Comparison of ENCODE assay signal across 22 cellular contexts in the genomic region with DNA sequence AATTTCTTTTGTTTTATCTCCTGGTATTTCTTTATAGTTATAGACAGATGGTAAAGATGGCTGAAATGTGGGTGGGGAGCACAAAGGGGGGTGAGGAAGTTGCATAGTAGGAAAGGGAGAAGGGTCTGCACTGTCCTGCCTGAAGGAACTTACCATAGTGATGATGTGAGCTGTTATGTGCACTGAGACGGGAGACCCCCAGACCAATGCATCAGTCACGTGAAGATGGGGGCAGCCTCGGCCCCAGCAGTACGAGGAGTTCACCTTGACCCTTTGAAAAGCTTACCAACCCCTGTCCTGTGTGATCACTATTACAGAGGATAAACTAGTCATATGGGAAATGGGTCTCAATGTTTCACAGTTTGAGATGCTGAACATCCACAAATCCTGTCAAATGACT.
"Had no signal": no experiment of that assay in that cellular context is flagged by ENCODE, and none has a peak within 500 bp of the region (broad histone marks: within the 10 kb centered on the region; RNA-seq: fewer than 3 reads in every experiment).

No MANE protein-coding gene starts in this region.

- H3K4me3 Mint-ChIP-seq: activated CD4-positive, alpha-beta memory T cell treated with anti-CD3 and anti-CD28 coated beads for 36 hours; activated CD4-positive, alpha-beta T cell treated with anti-CD3 and anti-CD28 coated beads for 36 hours; activated CD4-positive, alpha-beta T cell treated with anti-CD3 and anti-CD28 coated beads, Interleukin-2, amount 10 ng/mL, durations not matched to agents 24 days and 14 days; activated CD8-positive, alpha-beta memory T cell treated with anti-CD3 and anti-CD28 coated beads, Interleukin-2, amount 10 ng/mL, durations not matched to agents 7 days and 5 days; activated CD8-positive, alpha-beta T cell treated with anti-CD3 and anti-CD28 coated beads, Interleukin-2, amount 10 ng/mL, durations not matched to agents 7 days and 5 days; activated naive CD4-positive, alpha-beta T cell treated with anti-CD3 and anti-CD28 coated beads for 36 hours; activated naive CD4-positive, alpha-beta T cell treated with anti-CD3 and anti-CD28 coated beads, Interleukin-2, amount 50 U/mL, for 24 hours; activated naive CD8-positive, alpha-beta T cell treated with anti-CD3 and anti-CD28 coated beads for 36 hours; activated naive CD8-positive, alpha-beta T cell treated with anti-CD3 and anti-CD28 coated beads, Interleukin-2, amount 50 U/mL, for 24 hours; activated T-helper 1 cell treated with anti-CD3 and anti-CD28 coated beads, Interleukin-12 subunit alpha, Interleukin-12 subunit beta, Interleukin-2, Interleukin-4 antibody, amounts not matched to agents 30 ng/mL and 10 ng/mL and 1 ng/mL, durations not matched to agents 14 hours and 24 hours and 36 hours; central memory CD8-positive, alpha-beta T cell; dendritic cell treated with granulocyte-macrophage colony-stimulating factor and Interleukin-4, amounts not matched to agents 40 ng/mL and 50 ng/mL, for 4 days; endodermal cell had no signal

- ATAC-seq: activated CD8-positive, alpha-beta memory T cell treated with anti-CD3 and anti-CD28 coated beads, Interleukin-2, amount 10 ng/mL, durations not matched to agents 7 days and 5 days had no signal

- DNase-seq: activated CD4-positive, CD25-positive, alpha-beta regulatory T cell; activated CD8-positive, alpha-beta memory T cell treated with anti-CD3 and anti-CD28 coated beads, Interleukin-2, amount 50 U/mL, for 4 hours; activated T-cell treated with anti-CD3 and anti-CD28 coated beads, Interleukin-2, amount 50 U/mL, for 1 hour; effector memory CD4-positive, alpha-beta T cell had no signal

- H3K4me1 Mint-ChIP-seq: activated CD4-positive, alpha-beta T cell treated with anti-CD3 and anti-CD28 coated beads for 36 hours; activated CD4-positive, alpha-beta T cell treated with anti-CD3 and anti-CD28 coated beads, Interleukin-2, amount 10 ng/mL, durations not matched to agents 24 days and 14 days; activated CD8-positive, alpha-beta memory T cell treated with anti-CD3 and anti-CD28 coated beads, Interleukin-2, amount 10 ng/mL, durations not matched to agents 7 days and 5 days; activated naive CD4-positive, alpha-beta T cell treated with anti-CD3 and anti-CD28 coated beads, Interleukin-2, amount 50 U/mL, for 24 hours; activated naive CD8-positive, alpha-beta T cell treated with anti-CD3 and anti-CD28 coated beads for 36 hours; central memory CD8-positive, alpha-beta T cell had no signal

- H3K36me3 ChIP-seq: ascending aorta, brain microvascular endothelial cell had no signal

- H3K36me3 Mint-ChIP-seq: activated CD4-positive, alpha-beta memory T cell treated with anti-CD3 and anti-CD28 coated beads for 36 hours; activated CD8-positive, alpha-beta memory T cell treated with anti-CD3 and anti-CD28 coated beads, Interleukin-2, amount 10 ng/mL, durations not matched to agents 7 days and 5 days; activated naive CD4-positive, alpha-beta T cell treated with anti-CD3 and anti-CD28 coated beads, Interleukin-2, amount 50 U/mL, for 24 hours; activated naive CD8-positive, alpha-beta T cell treated with anti-CD3 and anti-CD28 coated beads for 36 hours had no signal

- H3K27me3 Mint-ChIP-seq: activated CD4-positive, alpha-beta memory T cell treated with anti-CD3 and anti-CD28 coated beads for 36 hours; activated CD4-positive, alpha-beta T cell treated with anti-CD3 and anti-CD28 coated beads, Interleukin-2, amount 10 ng/mL, durations not matched to agents 24 days and 14 days; activated CD8-positive, alpha-beta memory T cell treated with anti-CD3 and anti-CD28 coated beads, Interleukin-2, amount 10 ng/mL, durations not matched to agents 7 days and 5 days; activated naive CD4-positive, alpha-beta T cell treated with anti-CD3 and anti-CD28 coated beads, Interleukin-2, amount 50 U/mL, for 24 hours; activated naive CD8-positive, alpha-beta T cell treated with anti-CD3 and anti-CD28 coated beads for 36 hours; central memory CD8-positive, alpha-beta T cell; dendritic cell treated with granulocyte-macrophage colony-stimulating factor and Interleukin-4, amounts not matched to agents 40 ng/mL and 50 ng/mL, for 4 days had no signal

- H3K4me3 ChIP-seq: ascending aorta, coronary artery, dorsolateral prefrontal cortex had no signal

- H3K27ac Mint-ChIP-seq: activated CD4-positive, alpha-beta memory T cell treated with anti-CD3 and anti-CD28 coated beads for 36 hours; activated CD4-positive, alpha-beta T cell treated with anti-CD3 and anti-CD28 coated beads for 36 hours; activated CD4-positive, alpha-beta T cell treated with anti-CD3 and anti-CD28 coated beads, Interleukin-2, amount 10 ng/mL, durations not matched to agents 24 days and 14 days; activated CD8-positive, alpha-beta memory T cell treated with anti-CD3 and anti-CD28 coated beads, Interleukin-2, amount 10 ng/mL, durations not matched to agents 7 days and 5 days; activated CD8-positive, alpha-beta T cell treated with anti-CD3 and anti-CD28 coated beads, Interleukin-2, amount 10 ng/mL, durations not matched to agents 7 days and 5 days; activated naive CD4-positive, alpha-beta T cell treated with anti-CD3 and anti-CD28 coated beads for 36 hours; activated naive CD4-positive, alpha-beta T cell treated with anti-CD3 and anti-CD28 coated beads, Interleukin-2, amount 50 U/mL, for 24 hours; activated naive CD8-positive, alpha-beta T cell treated with anti-CD3 and anti-CD28 coated beads for 36 hours; activated naive CD8-positive, alpha-beta T cell treated with anti-CD3 and anti-CD28 coated beads, Interleukin-2, amount 50 U/mL, for 24 hours; activated T-helper 2 cell treated with anti-CD3 and anti-CD28 coated beads, Interferon-gamma antibody, Interleukin-2, Interleukin-4, amounts not matched to agents 10 μg/mL and 5 μg/mL and 100 μg/mL, durations not matched to agents 14 hours and 24 hours and 36 hours; dendritic cell treated with granulocyte-macrophage colony-stimulating factor and Interleukin-4, amounts not matched to agents 40 ng/mL and 50 ng/mL, for 4 days; endodermal cell had no signal

- H3K9me3 Mint-ChIP-seq: activated CD4-positive, alpha-beta T cell treated with anti-CD3 and anti-CD28 coated beads, Interleukin-2, amount 10 ng/mL, durations not matched to agents 24 days and 14 days; activated naive CD4-positive, alpha-beta T cell treated with anti-CD3 and anti-CD28 coated beads, Interleukin-2, amount 50 U/mL, for 24 hours; activated naive CD8-positive, alpha-beta T cell treated with anti-CD3 and anti-CD28 coated beads for 36 hours; activated naive CD8-positive, alpha-beta T cell treated with anti-CD3 and anti-CD28 coated beads, Interleukin-2, amount 50 U/mL, for 24 hours; activated T-helper 1 cell treated with anti-CD3 and anti-CD28 coated beads, Interleukin-12 subunit alpha, Interleukin-12 subunit beta, Interleukin-2, Interleukin-4 antibody, amounts not matched to agents 30 ng/mL and 10 ng/mL and 1 ng/mL, durations not matched to agents 14 hours and 24 hours and 36 hours; activated T-helper 2 cell treated with anti-CD3 and anti-CD28 coated beads, Interferon-gamma antibody, Interleukin-2, Interleukin-4, amounts not matched to agents 10 μg/mL and 5 μg/mL and 100 μg/mL, durations not matched to agents 14 hours and 24 hours and 36 hours; central memory CD8-positive, alpha-beta T cell; dendritic cell treated with granulocyte-macrophage colony-stimulating factor and Interleukin-4, amounts not matched to agents 40 ng/mL and 50 ng/mL, for 4 days; endodermal cell had no signal

- H3K27ac ChIP-seq: brain microvascular endothelial cell had no signal

- H3K27me3 ChIP-seq: ascending aorta, brain microvascular endothelial cell had no signal

- H3K4me1 ChIP-seq: ascending aorta had no signal
